21 cellular contexts compared by ENCODE assay signal in genomic region chr10:13837966-13838365, GRCh38.
DNase-seq lines count a peak whose midpoint lies in the region; ATAC-seq and TF ChIP-seq lines count a peak whose summit lies in the region.
"Had no signal": no experiment of that assay in that cellular context is flagged by ENCODE, and none has a peak within 500 bp of the region (broad histone marks: within the 10 kb centered on the region; RNA-seq: fewer than 3 reads in every experiment).

No MANE protein-coding gene starts in this region.

- no peaks in the 10 kb centered on the region for H3K27me3 Mint-ChIP-seq in chondrocyte (ENCODE audit: low read depth)
- H3K27me3 Mint-ChIP-seq: CD4-positive, alpha-beta memory T cell had no signal

- TF ChIP-seq POLR2A in heart left ventricle (IDR thresholded peaks at IDR 0.05), result no peak

- H3K9me3 ChIP-seq in right cardiac atrium (ENCODE audit: control insufficient read depth, low read length) (no peaks in the 10 kb centered on the region), heart left ventricle (peaks cover 0 to 8% (median 0%) of the 10 kb centered on the region in 12 donors), psoas muscle (no peaks in the 10 kb centered on the region), colonic mucosa (no peaks in the 10 kb centered on the region)
- H3K9me3 ChIP-seq: SJCRH30 had no signal

- peak overlapping the region; percentile 91 for H3K27ac Mint-ChIP-seq in chondrocyte (ENCODE audit: unreplicated experiment)

- H3K9me3 Mint-ChIP-seq in chondrocyte (ENCODE audit: low read depth), result no peaks in the 10 kb centered on the region

- no peak overlapping the region for H3K9ac ChIP-seq in colonic mucosa (ENCODE audit: low read depth in 2 of 2, low read length in 2 of 2)

- ATAC-seq in right cardiac atrium, result no peak
- ATAC-seq in heart left ventricle, result no peak
- ATAC-seq in psoas muscle, result no peak
- no peak for ATAC-seq in sciatic nerve
- ATAC-seq in HG02642 (IDR thresholded peaks at IDR 0.05; ENCODE audit: poor library complexity, unreplicated experiment), result no peak
- ATAC-seq: A549, PC-3 had no signal

- H3K4me3 ChIP-seq in right cardiac atrium (ENCODE audit: low read length) (no peak overlapping the region), heart left ventricle (no peak overlapping the region), psoas muscle (no peak overlapping the region), colonic mucosa (no peak overlapping the region)
- H3K4me3 ChIP-seq: A549, SJCRH30 had no signal

- WGBS in right cardiac atrium, result 90% methylated on average over 3 of the region's 3 CpGs
- WGBS in heart left ventricle, 4 donors, result 90 to 96% (median 91%) methylated on average over 3 of the region's 3 CpGs
- 90 to 96% (median 95%) methylated on average over 3 of the region's 3 CpGs for WGBS in psoas muscle, 3 donors

- H3K4me3 Mint-ChIP-seq in chondrocyte (ENCODE audit: unreplicated experiment), result no peak overlapping the region
- H3K4me3 Mint-ChIP-seq: CD4-positive, alpha-beta memory T cell had no signal

- peaks cover 28% of the 10 kb centered on the region for H3K4me1 ChIP-seq in right cardiac atrium (ENCODE audit: control insufficient read depth, insufficient read depth, low read length)
- H3K4me1 ChIP-seq in heart left ventricle, result peaks cover 0 to 80% (median 51%) of the 10 kb centered on the region in 12 donors
- peaks cover 15% of the 10 kb centered on the region for H3K4me1 ChIP-seq in psoas muscle
- no peaks in the 10 kb centered on the region for H3K4me1 ChIP-seq in colonic mucosa
- H3K4me1 ChIP-seq: A549, SJCRH30 had no signal

- DNase-seq in right cardiac atrium (no peak), heart left ventricle (no peak), chondrocyte (ENCODE audit: low spot score) (no peak), psoas muscle (no peak), sciatic nerve (ENCODE audit: low spot score) (no peak), colonic mucosa (no peak)
- DNase-seq: Calu3; CD4-positive, alpha-beta memory T cell; GF-D8; H7; KBM-7; NCI-H1105 treated with DMSO at 0.1 percent for 48 hours; NCI-H187; NCI-H2227 treated with DMSO at 0.1 percent for 48 hours; NCI-H510A treated with DMSO at 0.1 percent for 48 hours; NCI-H82; PC-3; SJCRH30 had no signal

- TF ChIP-seq CTCF in heart left ventricle (IDR thresholded peaks at IDR 0.05) (no peak), chondrocyte (IDR thresholded peaks at IDR 0.05) (no peak), psoas muscle (IDR thresholded peaks at IDR 0.05) (no peak), colonic mucosa (IDR thresholded peaks at IDR 0.05) (no peak)

- H3K27ac ChIP-seq in right cardiac atrium (ENCODE audit: low read length) (peak overlapping the region; percentile 81), heart left ventricle (peak overlapping the region in 3 of 12 donors; percentile 3 to 66 (median 13)), psoas muscle (peak overlapping the region; percentile 0), colonic mucosa (no peak overlapping the region)
- H3K27ac ChIP-seq: A549, RWPE1, SJCRH30 had no signal

- H3K36me3 Mint-ChIP-seq in chondrocyte (ENCODE audit: low read depth), result peaks cover 3% of the 10 kb centered on the region

- peaks cover 81% of the 10 kb centered on the region for H3K4me1 Mint-ChIP-seq in chondrocyte (ENCODE audit: low read depth)
- H3K4me1 Mint-ChIP-seq: CD4-positive, alpha-beta memory T cell had no signal

- intact Hi-C loops in right cardiac atrium (cut with DNase I) (loop anchor here in 1 of 4 donors (5.0 kb wide), 1 partner anchor 54 kb away; no protein-coding TSS in a partner anchor), heart left ventricle (cut with DNase I) (loop anchor here in 1 of 10 donors (5.0 kb wide), 1 partner anchor 54 kb away; no protein-coding TSS in a partner anchor), psoas muscle (cut with DNase I) (no loop called here), sciatic nerve (cut with DNase I) (no loop called here), colonic mucosa (cut with DNase I) (no loop called here)

- H3K27me3 ChIP-seq in right cardiac atrium (ENCODE audit: control insufficient read depth, insufficient read depth) (no peaks in the 10 kb centered on the region), heart left ventricle (no peaks in the 10 kb centered on the region), psoas muscle (ENCODE audit: insufficient read depth in 3 of 3, low read length in 2 of 3) (peaks cover 0 to 2% (median 0%) of the 10 kb centered on the region in 3 donors), colonic mucosa (no peaks in the 10 kb centered on the region)
- H3K27me3 ChIP-seq: SJCRH30 had no signal

- H3K36me3 ChIP-seq in heart left ventricle (no peaks in the 10 kb centered on the region), psoas muscle (ENCODE audit: insufficient read depth in 1 of 2, low read depth in 1 of 2) (no peaks in the 10 kb centered on the region), colonic mucosa (no peaks in the 10 kb centered on the region)
- H3K36me3 ChIP-seq: SJCRH30 had no signal
